ENCODE assay signal across 8 cellular contexts in the genomic region with DNA sequence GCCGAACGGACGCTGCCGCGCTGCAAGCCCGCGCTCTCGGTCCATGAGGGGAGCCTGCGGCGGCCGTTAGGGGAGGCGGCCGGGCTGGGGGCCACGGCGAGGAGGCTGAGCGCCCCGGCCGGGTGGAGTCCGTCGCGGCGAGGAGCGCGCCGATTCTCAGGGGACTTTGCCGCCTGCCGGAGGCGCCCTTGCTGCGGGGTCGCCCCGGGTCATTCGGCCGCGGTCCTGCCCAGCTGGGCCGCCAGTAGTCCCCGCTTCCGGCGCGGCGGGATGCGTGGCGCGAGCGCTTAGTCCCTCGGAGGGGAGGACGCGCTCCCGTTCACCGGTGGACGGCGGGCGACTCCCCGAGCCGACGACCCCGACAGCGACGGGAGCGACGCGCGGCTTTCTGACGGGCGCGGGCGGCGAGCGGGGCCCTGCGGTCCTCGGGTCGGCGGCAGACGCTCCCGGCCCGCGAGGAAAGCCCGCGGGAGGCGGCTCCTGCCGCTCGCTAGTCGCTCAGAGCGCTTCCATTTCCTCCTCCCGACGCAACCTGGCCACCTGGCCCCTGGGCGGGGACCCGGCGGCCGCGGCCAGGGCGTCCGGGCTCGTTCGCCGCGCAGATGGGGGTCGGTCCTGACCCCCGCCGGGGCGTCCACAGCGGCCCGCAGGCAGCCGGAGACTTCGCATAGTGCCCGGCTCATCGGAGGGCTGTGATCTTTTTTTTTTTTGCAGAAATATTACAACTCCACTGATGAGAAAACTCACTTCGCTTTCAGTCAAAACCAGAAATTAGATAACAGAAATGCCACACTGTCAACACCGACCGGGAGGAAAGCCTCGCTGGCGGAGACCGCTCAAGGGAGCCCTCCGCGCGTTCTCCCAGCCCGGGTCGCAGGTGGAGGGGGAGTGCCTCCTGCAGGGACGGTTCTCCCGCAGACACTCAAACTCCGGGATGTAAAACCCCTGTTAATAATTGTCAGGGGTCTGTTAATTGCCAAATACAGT. TPM values are rescaled to one million over a fixed set of nuclear protein-coding genes. Genes with fewer than 3 reads are reported as not detected.
DNase-seq lines count a peak whose midpoint lies in the region; ATAC-seq and TF ChIP-seq lines count a peak whose summit lies in the region.

No MANE protein-coding gene starts in this region.

- WGBS in right lobe of liver (ENCODE audit: insufficient coverage, low coverage, low lambda C conversion rate, missing lambda C conversion rate) = 1% methylated on average over 30 of the region's 120 CpGs
- WGBS in stomach, 5 donors = 0 to 1% (median 1%) methylated on average over 61 to 120 of the region's 120 CpGs

- TF ChIP-seq POLR2A in right lobe of liver (IDR thresholded peaks at IDR 0.05) (peak; percentile 62), stomach (IDR thresholded peaks at IDR 0.05) (no peak)

- no peaks in the 10 kb centered on the region for H3K36me3 ChIP-seq in colonic mucosa
- H3K36me3 ChIP-seq in right lobe of liver = peaks cover 0 to 5% (median 0%) of the 10 kb centered on the region in 4 donors
- peaks cover 0 to 3% (median 0%) of the 10 kb centered on the region in 4 donors for H3K36me3 ChIP-seq in stomach

- peak; percentile 13 for ATAC-seq in GM21576 (IDR thresholded peaks at IDR 0.05; ENCODE audit: unreplicated experiment)
- peak; percentile 11 to 52 (median 43) for ATAC-seq in right lobe of liver

- H3K9ac ChIP-seq in colonic mucosa (ENCODE audit: low read depth in 2 of 2, low read length in 2 of 2) = peak overlapping the region; percentile 87 to 98

- H3K4me1 ChIP-seq in colonic mucosa = no peaks in the 10 kb centered on the region
- H3K4me1 ChIP-seq in right lobe of liver = peaks cover 0 to 14% (median 4%) of the 10 kb centered on the region in 4 donors
- peaks cover 5 to 15% (median 14%) of the 10 kb centered on the region in 4 donors for H3K4me1 ChIP-seq in stomach

- TF ChIP-seq EP300 in stomach (IDR thresholded peaks at IDR 0.05) = no peak

- H3K4me3 ChIP-seq in colonic mucosa (peak overlapping the region; percentile 80), right lobe of liver (peak overlapping the region; percentile 80 to 85 (median 84)), stomach (peak overlapping the region; percentile 71 to 94 (median 87))

- H3K9me3 ChIP-seq in colonic mucosa = no peaks in the 10 kb centered on the region
- H3K9me3 ChIP-seq in right lobe of liver = no peaks in the 10 kb centered on the region
- H3K9me3 ChIP-seq in stomach = no peaks in the 10 kb centered on the region

- TF ChIP-seq CTCF in colonic mucosa (IDR thresholded peaks at IDR 0.05) (no peak), right lobe of liver (IDR thresholded peaks at IDR 0.05) (peak in 1 of 4 donors; percentile 32), stomach (IDR thresholded peaks at IDR 0.05) (peak in 1 of 7 experiments; percentile 10)

- H3K27me3 ChIP-seq in colonic mucosa = no peaks in the 10 kb centered on the region
- H3K27me3 ChIP-seq in right lobe of liver = no peaks in the 10 kb centered on the region
- H3K27me3 ChIP-seq in stomach = no peaks in the 10 kb centered on the region

- peak overlapping the region; percentile 99 for H3K27ac ChIP-seq in colonic mucosa
- H3K27ac ChIP-seq in right lobe of liver = peak overlapping the region; percentile 96 to 99 (median 99)
- peak overlapping the region; percentile 95 to 100 (median 97) for H3K27ac ChIP-seq in stomach

- intact Hi-C loops in colonic mucosa (cut with DNase I) = no loop called here
- intact Hi-C loops in right lobe of liver (cut with DNase I) = loop anchor here (10.0 kb wide), 2 partner anchors 94 to 104 kb away; no protein-coding TSS in a partner anchor
- intact Hi-C loops in stomach (cut with DNase I; ENCODE audit: low total_unique reads) = no loop called here

- DNase-seq in NCI-H1417 (lab: John Stamatoyannopoulos, UW) = peak; percentile 45 to 96 (median 88)
- DNase-seq in NCI-H1417 treated with DMSO at 0.1 percent for 48 hours (lab: John Stamatoyannopoulos, UW) = no peak
- DNase-seq in HuH-7.5 (ENCODE audit: low spot score) = peak; percentile 24
- DNase-seq in T follicular helper cell (ENCODE audit: low read depth) = peak; percentile 10
- peak; percentile 41 for DNase-seq in colonic mucosa
- DNase-seq in right lobe of liver = peak; percentile 54 to 84 (median 78)
- no peak for DNase-seq in stomach

RNA-seq across cellular contexts. Expression of gene ZBTB21, which starts 0.6 kb away (rescaled TPM):
- total RNA-seq in colonic mucosa (10 to 100 TPM; 10.2 to 15.1 TPM), right lobe of liver (10 to 100 TPM in 4 of 6 experiments, 1 to 10 TPM in 2; 3.0 to 28.5 (median 11.2) TPM), stomach (10 to 100 TPM in 2 of 5 donors, 1 to 10 TPM in 3; 4.3 to 18.7 (median 6.7) TPM)
- polyA plus RNA-seq in stomach = 1 to 10 TPM; 1.9 to 4.7 (median 2.4) TPM

RNA-seq across cellular contexts. Expression of gene C2CD2, which starts 57.0 kb away (rescaled TPM):
- total RNA-seq in colonic mucosa (10 to 100 TPM; 13.3 to 16.1 TPM), right lobe of liver (10 to 100 TPM in 1 of 6 experiments, 1 to 10 TPM in 5; 7.3 to 11.4 (median 8.3) TPM), stomach (10 to 100 TPM; 13.4 to 31.9 (median 18.7) TPM)
- 1 to 10 TPM; 4.6 to 9.5 (median 6.1) TPM for polyA plus RNA-seq in stomach

Comparison
In these comparisons a context has a peak if more than half of its experiments do, and no peak if none do; other contexts are left out.
1. DNase-seq: peak in NCI-H1417 (3 of 3), HuH-7.5 (single experiment), T follicular helper cell (single experiment), colonic mucosa (single experiment) and right lobe of liver (3 of 3); none in NCI-H1417 treated with DMSO at 0.1 percent for 48 hours (single experiment) and stomach (single experiment).
2. intact Hi-C loops: an anchor here in right lobe of liver (10.0 kb wide); none called in colonic mucosa and stomach.
3. Peak in every context shown above with its lines, with median percentiles within 50 percentile points of each other: H3K27ac ChIP-seq and H3K4me3 ChIP-seq.